29 cellular contexts compared by ENCODE assay signal in genomic region chr11:13367115-13367514, GRCh38.
DNase-seq lines count a peak whose midpoint lies in the region; ATAC-seq and TF ChIP-seq lines count a peak whose summit lies in the region.
"Had no signal": no experiment of that assay in that cellular context is flagged by ENCODE, and none has a peak within 500 bp of the region (broad histone marks: within the 10 kb centered on the region; RNA-seq: fewer than 3 reads in every experiment).

No MANE protein-coding gene starts in this region.

- ATAC-seq in HCT116 (peak; percentile 50; the same call in 1 of the 2 replicates), upper lobe of right lung (no peak), left lobe of liver (no peak)
- ATAC-seq: activated CD8-positive, alpha-beta T cell treated with anti-CD3 and anti-CD28 coated beads, Interleukin-2, amount 10 ng/mL, durations not matched to agents 7 days and 5 days; GM23338; right cardiac atrium had no signal

- TF ChIP-seq POLR2A in HCT116 (IDR thresholded peaks at IDR 0.05; ENCODE audit: borderline replicate concordance, extremely low read depth, insufficient read depth, insufficient read length), result no peak

- H3K4me3 ChIP-seq in GM12864 (ENCODE audit: low read depth, low read length) (no peak overlapping the region), HCT116 (replicated peaks in 1 of 2; ENCODE audit: low read depth in 1 of 2, low read length in 2 of 2) (no peak overlapping the region), OCI-LY7 (ENCODE audit: low read depth, low read length, poor library complexity, severe bottlenecking) (no peak overlapping the region), epithelial cell of proximal tubule (ENCODE audit: low read depth, low read length) (no peak overlapping the region), upper lobe of right lung (no peak overlapping the region), A673 (ENCODE audit: low read depth, low read length, poor library complexity, severe bottlenecking) (no peak overlapping the region)
- H3K4me3 ChIP-seq: breast epithelium, GM23338, left lung, neural progenitor cell, SJCRH30, spleen, stomach, thyroid gland had no signal

- intact Hi-C loops in HCT116 (cut with micrococcal nuclease), result no loop called here
- intact Hi-C loops in OCI-LY7 (cut with micrococcal nuclease; ENCODE audit: unreplicated experiment), result no loop called here
- intact Hi-C loops in upper lobe of right lung (cut with DNase I), result no loop called here
- intact Hi-C loops in A673 (cut with micrococcal nuclease; ENCODE audit: unreplicated experiment), result no loop called here

- no peak overlapping the region for H3K9ac ChIP-seq in HCT116 (ENCODE audit: low read length)
- H3K9ac ChIP-seq: neural progenitor cell had no signal

- no peak overlapping the region for H3K4me2 ChIP-seq in HCT116 (ENCODE audit: low read length)
- H3K4me2 ChIP-seq in OCI-LY7 (ENCODE audit: low read length), result no peak overlapping the region
- H3K4me2 ChIP-seq: GM23338, neural progenitor cell had no signal

- BruUV-seq in HCT116 (replicated peaks; lab: Mats Ljungman, UMichigan) (no TSS peak), OCI-LY7 (replicated peaks; lab: Mats Ljungman, UMichigan) (no TSS peak), A673 (replicated peaks; lab: Mats Ljungman, UMichigan) (no TSS peak)

- H3K9me2 ChIP-seq in HCT116 (ENCODE audit: insufficient read depth) (no peaks in the 10 kb centered on the region), OCI-LY7 (ENCODE audit: insufficient read depth, low read length) (no peaks in the 10 kb centered on the region)

- H3K4me1 ChIP-seq in HCT116 (ENCODE audit: control insufficient read depth in 1 of 2, insufficient read depth in 2 of 2, low read length in 2 of 2), result peaks cover 0 to 12% of the 10 kb centered on the region in 2 experiments; a peak in 1 of 4 replicates
- H3K4me1 ChIP-seq in OCI-LY7 (ENCODE audit: insufficient read depth, low read length, poor library complexity, severe bottlenecking), result no peaks in the 10 kb centered on the region
- no peaks in the 10 kb centered on the region for H3K4me1 ChIP-seq in upper lobe of right lung
- H3K4me1 ChIP-seq in A673 (ENCODE audit: insufficient read depth, low read length, poor library complexity, severe bottlenecking), result no peaks in the 10 kb centered on the region
- H3K4me1 ChIP-seq: breast epithelium, left lung, neural progenitor cell, SJCRH30, spleen, stomach had no signal

- RAD21 ChIA-PET in HCT116 (lab: Charles Lee; ENCODE audit: low non-redundant PET in 1 of 2, low total read pairs in 2 of 2, uncharacterized antibody in 2 of 2, unreplicated experiment in 2 of 2), result no interaction called here

- no peak for TF ChIP-seq RAD21 in HCT116 (IDR thresholded peaks at IDR 0.05; ENCODE audit: low read depth)

- H3K79me2 ChIP-seq in HCT116 (ENCODE audit: insufficient read depth, low read length) (no peaks in the 10 kb centered on the region), OCI-LY7 (ENCODE audit: insufficient read depth, low read depth, low read length) (no peaks in the 10 kb centered on the region)

- CTCF ChIA-PET in HCT116 (lab: Charles Lee) (no interaction called here), OCI-LY7 (lab: Charles Lee; ENCODE audit: unreplicated experiment) (no interaction called here), A673 (lab: Charles Lee) (no interaction called here)

- H3K36me3 ChIP-seq in HCT116 (ENCODE audit: control insufficient read depth in 1 of 2, insufficient read depth in 2 of 2, low read length in 2 of 2), result peaks cover 0 to 2% of the 10 kb centered on the region in 2 experiments; a peak in 1 of 4 replicates
- no peaks in the 10 kb centered on the region for H3K36me3 ChIP-seq in OCI-LY7 (ENCODE audit: insufficient read depth, low read length)
- peaks cover 95% of the 10 kb centered on the region for H3K36me3 ChIP-seq in upper lobe of right lung
- no peaks in the 10 kb centered on the region for H3K36me3 ChIP-seq in A673 (ENCODE audit: insufficient read depth, low read length, poor library complexity, severe bottlenecking)
- H3K36me3 ChIP-seq: neural progenitor cell had no signal

- H3K27me3 ChIP-seq in HCT116 (ENCODE audit: insufficient read depth, low read length), result no peaks in the 10 kb centered on the region
- no peaks in the 10 kb centered on the region for H3K27me3 ChIP-seq in upper lobe of right lung
- no peaks in the 10 kb centered on the region for H3K27me3 ChIP-seq in A673 (replicated peaks; ENCODE audit: insufficient read depth, low read depth, low read length, poor library complexity)
- H3K27me3 ChIP-seq: breast epithelium, left lung, neural progenitor cell, SJCRH30, spleen, stomach, thyroid gland had no signal

- TF ChIP-seq CTCF in GM12864 (IDR thresholded peaks at IDR 0.05; ENCODE audit: low read depth, low read length, missing control alignments) (peak; percentile 7), HCT116 (IDR thresholded peaks at IDR 0.05 in 2 of 3, conservative IDR thresholded peaks at IDR 0.05 in 1 of 3; ENCODE audit: borderline replicate concordance in 1 of 3, insufficient read depth in 1 of 3, low read depth in 2 of 3, low read length in 2 of 3) (no peak), OCI-LY7 (conservative IDR thresholded peaks at IDR 0.05; ENCODE audit: low read length) (no peak), epithelial cell of proximal tubule (conservative IDR thresholded peaks at IDR 0.05; ENCODE audit: low read depth, low read length) (peak; percentile 11), upper lobe of right lung (IDR thresholded peaks at IDR 0.05) (no peak), A673 (conservative IDR thresholded peaks at IDR 0.05; ENCODE audit: low read depth, low read length) (no peak)

- no peak for DNase-seq in GM12864 (ENCODE audit: low read depth)
- DNase-seq in HCT116 (ENCODE audit: low read depth, low spot score), result no peak
- peak; percentile 2 for DNase-seq in OCI-LY7 (ENCODE audit: low spot score)
- no peak for DNase-seq in epithelial cell of proximal tubule (ENCODE audit: low read depth)
- no peak for DNase-seq in upper lobe of right lung
- DNase-seq in A673 (ENCODE audit: low spot score), result no peak
- DNase-seq in OCI-M2 (lab: John Stamatoyannopoulos, UW; ENCODE audit: unreplicated experiment), result no peak
- no peak for DNase-seq in left lobe of liver (ENCODE audit: low spot score)
- DNase-seq: ACHN; activated CD4-positive, alpha-beta T cell treated with anti-CD3 and anti-CD28 coated beads for 4 hours; activated CD8-positive, alpha-beta T cell treated with anti-CD3 and anti-CD28 coated beads, Interleukin-2, amount 10 ng/mL, durations not matched to agents 7 days and 5 days; activated T-cell treated with anti-CD3 and anti-CD28 coated beads for 4 hours; amniotic stem cell; CD8-positive, alpha-beta memory T cell; DMS 273 treated with DMSO at 0.1 percent for 48 hours; effector CD8-positive, alpha-beta T cell; HFFc6; left lung; NCI-H1417 treated with DMSO at 0.1 percent for 48 hours; NCI-H2107; right cardiac atrium; SJCRH30; spleen; stimulated activated CD4-positive, alpha-beta T cell treated with anti-CD3 and anti-CD28 coated beads, Interleukin-2, amount 100 ng/mL, for 24 hours; stomach; thyroid gland had no signal

- no peak overlapping the region for H3K27ac ChIP-seq in HCT116 (ENCODE audit: low read depth, low read length)
- no peak overlapping the region for H3K27ac ChIP-seq in OCI-LY7 (ENCODE audit: low read depth, low read length, poor library complexity, severe bottlenecking)
- H3K27ac ChIP-seq in upper lobe of right lung, result no peak overlapping the region
- no peak overlapping the region for H3K27ac ChIP-seq in A673 (ENCODE audit: low read depth, low read length, poor library complexity, severe bottlenecking)
- H3K27ac ChIP-seq: breast epithelium, left lung, neural progenitor cell, SJCRH30, spleen, stomach, thyroid gland had no signal

- POLR2A ChIA-PET in HCT116 (lab: Charles Lee), result no interaction called here
- POLR2A ChIA-PET in OCI-LY7 (lab: Charles Lee), result interaction anchor here (0.7 to 1.2 kb wide), 2 partner anchors 18 to 157 kb away, joined by 3 to 5 read pairs; no protein-coding TSS in a partner anchor
- POLR2A ChIA-PET in A673 (lab: Charles Lee; ENCODE audit: low non-redundant PET), result no interaction called here

- H2AFZ ChIP-seq in HCT116 (ENCODE audit: low read depth, low read length, poor library complexity, severe bottlenecking) (no peak overlapping the region), OCI-LY7 (ENCODE audit: low read length) (no peak overlapping the region)
- H2AFZ ChIP-seq: GM23338, neural progenitor cell had no signal

- no peaks in the 10 kb centered on the region for H3K9me3 ChIP-seq in HCT116 (ENCODE audit: control insufficient read depth in 1 of 2, insufficient read depth in 1 of 2, low read depth in 1 of 2, low read length in 2 of 2)
- no peaks in the 10 kb centered on the region for H3K9me3 ChIP-seq in OCI-LY7 (ENCODE audit: low read length)
- H3K9me3 ChIP-seq in upper lobe of right lung, result no peaks in the 10 kb centered on the region
- H3K9me3 ChIP-seq in A673 (ENCODE audit: low read depth, low read length, poor library complexity, severe bottlenecking), result no peaks in the 10 kb centered on the region
- H3K9me3 ChIP-seq: breast epithelium, left lung, SJCRH30, spleen, stomach, thyroid gland had no signal

- H4K20me1 ChIP-seq in HCT116 (ENCODE audit: insufficient read depth) (no peaks in the 10 kb centered on the region), OCI-LY7 (ENCODE audit: insufficient read depth, low read length) (no peaks in the 10 kb centered on the region)

TF ChIP-seq in HCT116, 20 proteins besides CTCF, POLR2A, EP300 and RAD21:
- TF ChIP-seq EZH2phosphoT487 (IDR thresholded peaks at IDR 0.05; ENCODE audit: borderline replicate concordance) (no peak), CEBPB (IDR thresholded peaks at IDR 0.05; ENCODE audit: low read depth) (no peak), FOSL1 (IDR thresholded peaks at IDR 0.05; ENCODE audit: low read depth) (no peak)

Comparison
In these comparisons a context has a peak if more than half of its experiments do, and no peak if none do; other contexts are left out.
1. CTCF ChIP-seq: peak in GM12864 (single experiment) and epithelial cell of proximal tubule (single experiment); none in HCT116 (0 of 3), OCI-LY7 (single experiment), upper lobe of right lung (single experiment) and A673 (single experiment).